ENCODE assay signal across 1 cellular context in genomic region chr19:45506991-45507863, GRCh38.
TF ChIP-seq lines count a peak whose summit lies in the region.

TSS of gene VASP (plus strand) at chr19:45507479. CDS start at chr19:45507772, 293 bp downstream.

TF ChIP-seq in HepG2, 621 proteins besides CTCF, POLR2A, EP300 and RAD21 (continued from another document):
- TF ChIP-seq, protein P1, sequence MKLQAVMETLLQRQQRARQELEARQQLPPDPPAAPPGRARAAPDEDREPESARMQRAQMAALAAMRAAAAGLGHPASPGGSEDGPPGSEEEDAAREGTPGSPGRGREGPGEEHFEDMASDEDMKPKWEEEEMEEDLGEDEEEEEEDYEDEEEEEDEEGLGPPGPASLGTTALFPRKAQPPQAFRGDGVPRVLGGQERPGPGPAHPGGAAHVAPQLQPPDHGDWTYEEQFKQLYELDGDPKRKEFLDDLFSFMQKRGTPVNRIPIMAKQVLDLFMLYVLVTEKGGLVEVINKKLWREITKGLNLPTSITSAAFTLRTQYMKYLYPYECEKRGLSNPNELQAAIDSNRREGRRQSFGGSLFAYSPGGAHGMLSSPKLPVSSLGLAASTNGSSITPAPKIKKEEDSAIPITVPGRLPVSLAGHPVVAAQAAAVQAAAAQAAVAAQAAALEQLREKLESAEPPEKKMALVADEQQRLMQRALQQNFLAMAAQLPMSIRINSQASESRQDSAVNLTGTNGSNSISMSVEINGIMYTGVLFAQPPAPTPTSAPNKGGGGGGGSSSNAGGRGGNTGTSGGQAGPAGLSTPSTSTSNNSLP (IDR thresholded peaks at IDR 0.05; ENCODE audit: low read depth, low read length), result no peak
- TF ChIP-seq ZNF776 (CRISPR knock-in tag; IDR thresholded peaks at IDR 0.05) (no peak), FOSL1 (CRISPR knock-in tag; IDR thresholded peaks at IDR 0.05; ENCODE audit: borderline replicate concordance) (0 out of 2 replicates have a peak, but pooled peaks have one; percentile 44), ETS1 (CRISPR knock-in tag; IDR thresholded peaks at IDR 0.05) (0 out of 2 replicates have a peak, but pooled peaks have one; percentile 8), SNAPC2 (CRISPR knock-in tag; IDR thresholded peaks at IDR 0.05) (0 out of 2 replicates have a peak, but pooled peaks have one; percentile 47), TBP (CRISPR knock-in tag; IDR thresholded peaks at IDR 0.05) (no peak), ZNF670 (CRISPR knock-in tag; IDR thresholded peaks at IDR 0.05; ENCODE audit: borderline replicate concordance) (0 out of 2 replicates have a peak, but pooled peaks have one; percentile 24), BORCS8-MEF2B (CRISPR knock-in tag; IDR thresholded peaks at IDR 0.05) (peak; percentile 64; the same call in 1 of the 2 replicates), KMT2A (CRISPR knock-in tag; IDR thresholded peaks at IDR 0.05) (peak; percentile 60; the same call in 1 of the 2 replicates), ZNF280B (CRISPR knock-in tag; IDR thresholded peaks at IDR 0.05; ENCODE audit: borderline replicate concordance) (peak; percentile 65; the same call in 1 of the 2 replicates), AGO2 (optimal IDR thresholded peaks at IDR 0.05; ENCODE audit: low read depth, low read length) (peak; percentile 76), SRY (CRISPR knock-in tag; IDR thresholded peaks at IDR 0.05) (0 out of 2 replicates have a peak, but pooled peaks have one; percentile 51), ZNF234 (CRISPR knock-in tag; conservative IDR thresholded peaks at IDR 0.05) (no peak), BHLHE40 (IDR thresholded peaks at IDR 0.05; ENCODE audit: low read length) (no peak), ZNF747 (CRISPR knock-in tag; IDR thresholded peaks at IDR 0.05; ENCODE audit: borderline replicate concordance) (0 out of 2 replicates have a peak, but pooled peaks have one; percentile 25), ZNF749 (CRISPR knock-in tag; IDR thresholded peaks at IDR 0.05; ENCODE audit: borderline replicate concordance) (no peak), ZBTB38 (CRISPR knock-in tag; IDR thresholded peaks at IDR 0.05) (0 out of 2 replicates have a peak, but pooled peaks have one; percentile 17), HNF4A (CRISPR knock-in tag; IDR thresholded peaks at IDR 0.05) (peak; percentile 39; the same call in 1 of the 2 replicates), ZNF546 (CRISPR knock-in tag; conservative IDR thresholded peaks at IDR 0.05) (0 out of 2 replicates have a peak, but pooled peaks have one; percentile 65), MEF2D (CRISPR knock-in tag; IDR thresholded peaks at IDR 0.05) (0 out of 2 replicates have a peak, but pooled peaks have one; percentile 11), ZNF274 (CRISPR knock-in tag; IDR thresholded peaks at IDR 0.05) (no peak; the same call in 1 of the 2 replicates), XBP1 (CRISPR knock-in tag; IDR thresholded peaks at IDR 0.05) (no peak), ZNF564 (CRISPR knock-in tag; IDR thresholded peaks at IDR 0.05) (0 out of 2 replicates have a peak, but pooled peaks have one; percentile 72), NONO (IDR thresholded peaks at IDR 0.05) (no peak), NONO (CRISPR knock-in tag; conservative IDR thresholded peaks at IDR 0.05) (peak; percentile 82), BATF2 (CRISPR knock-in tag; IDR thresholded peaks at IDR 0.05) (peak; percentile 65; the same call in 1 of the 2 replicates), PHF8 (CRISPR knock-in tag; IDR thresholded peaks at IDR 0.05) (peak; percentile 53; the same call in 1 of the 2 replicates), NR2F6 (IDR thresholded peaks at IDR 0.05) (no peak), NR2F6 (CRISPR knock-in tag; IDR thresholded peaks at IDR 0.05) (peak; percentile 53; the same call in 1 of the 2 replicates), TP53 (CRISPR knock-in tag; conservative IDR thresholded peaks at IDR 0.05) (no peak), YEATS4 (CRISPR knock-in tag; IDR thresholded peaks at IDR 0.05; ENCODE audit: borderline replicate concordance) (peak; percentile 63; the same call in 1 of the 2 replicates), SYNCRIP (IDR thresholded peaks at IDR 0.05; ENCODE audit: insufficient read depth, low read depth, low read length) (no peak), ZNF549 (CRISPR knock-in tag; IDR thresholded peaks at IDR 0.05) (no peak), REL (CRISPR knock-in tag; conservative IDR thresholded peaks at IDR 0.05) (peak; percentile 88), ZNF556 (CRISPR knock-in tag; IDR thresholded peaks at IDR 0.05; ENCODE audit: borderline replicate concordance) (peak; percentile 71; the same call in 1 of the 2 replicates), ZBTB7A (CRISPR knock-in tag; IDR thresholded peaks at IDR 0.05) (peak; percentile 83; the same call in 1 of the 2 replicates), SAP130 (CRISPR knock-in tag; IDR thresholded peaks at IDR 0.05; ENCODE audit: low read depth) (peak; percentile 71; the same call in 1 of the 2 replicates), PHF5A (CRISPR knock-in tag; IDR thresholded peaks at IDR 0.05; ENCODE audit: low read depth, unreplicated experiment) (no peak)
- TF ChIP-seq, protein P2, sequence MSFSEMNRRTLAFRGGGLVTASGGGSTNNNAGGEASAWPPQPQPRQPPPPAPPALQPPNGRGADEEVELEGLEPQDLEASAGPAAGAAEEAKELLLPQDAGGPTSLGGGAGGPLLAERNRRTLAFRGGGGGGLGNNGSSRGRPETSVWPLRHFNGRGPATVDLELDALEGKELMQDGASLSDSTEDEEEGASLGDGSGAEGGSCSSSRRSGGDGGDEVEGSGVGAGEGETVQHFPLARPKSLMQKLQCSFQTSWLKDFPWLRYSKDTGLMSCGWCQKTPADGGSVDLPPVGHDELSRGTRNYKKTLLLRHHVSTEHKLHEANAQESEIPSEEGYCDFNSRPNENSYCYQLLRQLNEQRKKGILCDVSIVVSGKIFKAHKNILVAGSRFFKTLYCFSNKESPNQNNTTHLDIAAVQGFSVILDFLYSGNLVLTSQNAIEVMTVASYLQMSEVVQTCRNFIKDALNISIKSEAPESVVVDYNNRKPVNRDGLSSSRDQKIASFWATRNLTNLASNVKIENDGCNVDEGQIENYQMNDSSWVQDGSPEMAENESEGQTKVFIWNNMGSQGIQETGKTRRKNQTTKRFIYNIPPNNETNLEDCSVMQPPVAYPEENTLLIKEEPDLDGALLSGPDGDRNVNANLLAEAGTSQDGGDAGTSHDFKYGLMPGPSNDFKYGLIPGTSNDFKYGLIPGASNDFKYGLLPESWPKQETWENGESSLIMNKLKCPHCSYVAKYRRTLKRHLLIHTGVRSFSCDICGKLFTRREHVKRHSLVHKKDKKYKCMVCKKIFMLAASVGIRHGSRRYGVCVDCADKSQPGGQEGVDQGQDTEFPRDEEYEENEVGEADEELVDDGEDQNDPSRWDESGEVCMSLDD (CRISPR knock-in tag; IDR thresholded peaks at IDR 0.05; ENCODE audit: borderline replicate concordance), result peak; percentile 71; the same call in 1 of the 2 replicates
- TF ChIP-seq, protein P3, sequence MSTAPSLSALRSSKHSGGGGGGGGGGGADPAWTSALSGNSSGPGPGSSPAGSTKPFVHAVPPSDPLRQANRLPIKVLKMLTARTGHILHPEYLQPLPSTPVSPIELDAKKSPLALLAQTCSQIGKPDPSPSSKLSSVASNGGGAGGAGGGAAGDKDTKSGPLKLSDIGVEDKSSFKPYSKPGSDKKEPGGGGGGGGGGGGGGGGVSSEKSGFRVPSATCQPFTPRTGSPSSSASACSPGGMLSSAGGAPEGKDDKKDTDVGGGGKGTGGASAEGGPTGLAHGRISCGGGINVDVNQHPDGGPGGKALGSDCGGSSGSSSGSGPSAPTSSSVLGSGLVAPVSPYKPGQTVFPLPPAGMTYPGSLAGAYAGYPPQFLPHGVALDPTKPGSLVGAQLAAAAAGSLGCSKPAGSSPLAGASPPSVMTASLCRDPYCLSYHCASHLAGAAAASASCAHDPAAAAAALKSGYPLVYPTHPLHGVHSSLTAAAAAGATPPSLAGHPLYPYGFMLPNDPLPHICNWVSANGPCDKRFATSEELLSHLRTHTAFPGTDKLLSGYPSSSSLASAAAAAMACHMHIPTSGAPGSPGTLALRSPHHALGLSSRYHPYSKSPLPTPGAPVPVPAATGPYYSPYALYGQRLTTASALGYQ (CRISPR knock-in tag; IDR thresholded peaks at IDR 0.05), result no peak
- TF ChIP-seq, protein P4, sequence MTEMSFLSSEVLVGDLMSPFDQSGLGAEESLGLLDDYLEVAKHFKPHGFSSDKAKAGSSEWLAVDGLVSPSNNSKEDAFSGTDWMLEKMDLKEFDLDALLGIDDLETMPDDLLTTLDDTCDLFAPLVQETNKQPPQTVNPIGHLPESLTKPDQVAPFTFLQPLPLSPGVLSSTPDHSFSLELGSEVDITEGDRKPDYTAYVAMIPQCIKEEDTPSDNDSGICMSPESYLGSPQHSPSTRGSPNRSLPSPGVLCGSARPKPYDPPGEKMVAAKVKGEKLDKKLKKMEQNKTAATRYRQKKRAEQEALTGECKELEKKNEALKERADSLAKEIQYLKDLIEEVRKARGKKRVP (CRISPR knock-in tag; IDR thresholded peaks at IDR 0.05), result peak in 1 of 2 experiments; percentile 38; a peak in 1 of 4 replicates
- TF ChIP-seq, protein P5, sequence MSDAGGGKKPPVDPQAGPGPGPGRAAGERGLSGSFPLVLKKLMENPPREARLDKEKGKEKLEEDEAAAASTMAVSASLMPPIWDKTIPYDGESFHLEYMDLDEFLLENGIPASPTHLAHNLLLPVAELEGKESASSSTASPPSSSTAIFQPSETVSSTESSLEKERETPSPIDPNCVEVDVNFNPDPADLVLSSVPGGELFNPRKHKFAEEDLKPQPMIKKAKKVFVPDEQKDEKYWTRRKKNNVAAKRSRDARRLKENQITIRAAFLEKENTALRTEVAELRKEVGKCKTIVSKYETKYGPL (CRISPR knock-in tag; IDR thresholded peaks at IDR 0.05), result peak; percentile 64; the same call in 1 of the 2 replicates
- TF ChIP-seq, protein P6, sequence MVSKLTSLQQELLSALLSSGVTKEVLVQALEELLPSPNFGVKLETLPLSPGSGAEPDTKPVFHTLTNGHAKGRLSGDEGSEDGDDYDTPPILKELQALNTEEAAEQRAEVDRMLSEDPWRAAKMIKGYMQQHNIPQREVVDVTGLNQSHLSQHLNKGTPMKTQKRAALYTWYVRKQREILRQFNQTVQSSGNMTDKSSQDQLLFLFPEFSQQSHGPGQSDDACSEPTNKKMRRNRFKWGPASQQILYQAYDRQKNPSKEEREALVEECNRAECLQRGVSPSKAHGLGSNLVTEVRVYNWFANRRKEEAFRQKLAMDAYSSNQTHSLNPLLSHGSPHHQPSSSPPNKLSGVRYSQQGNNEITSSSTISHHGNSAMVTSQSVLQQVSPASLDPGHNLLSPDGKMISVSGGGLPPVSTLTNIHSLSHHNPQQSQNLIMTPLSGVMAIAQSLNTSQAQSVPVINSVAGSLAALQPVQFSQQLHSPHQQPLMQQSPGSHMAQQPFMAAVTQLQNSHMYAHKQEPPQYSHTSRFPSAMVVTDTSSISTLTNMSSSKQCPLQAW (CRISPR knock-in tag; IDR thresholded peaks at IDR 0.05), result peak; percentile 33
- TF ChIP-seq, protein P7, sequence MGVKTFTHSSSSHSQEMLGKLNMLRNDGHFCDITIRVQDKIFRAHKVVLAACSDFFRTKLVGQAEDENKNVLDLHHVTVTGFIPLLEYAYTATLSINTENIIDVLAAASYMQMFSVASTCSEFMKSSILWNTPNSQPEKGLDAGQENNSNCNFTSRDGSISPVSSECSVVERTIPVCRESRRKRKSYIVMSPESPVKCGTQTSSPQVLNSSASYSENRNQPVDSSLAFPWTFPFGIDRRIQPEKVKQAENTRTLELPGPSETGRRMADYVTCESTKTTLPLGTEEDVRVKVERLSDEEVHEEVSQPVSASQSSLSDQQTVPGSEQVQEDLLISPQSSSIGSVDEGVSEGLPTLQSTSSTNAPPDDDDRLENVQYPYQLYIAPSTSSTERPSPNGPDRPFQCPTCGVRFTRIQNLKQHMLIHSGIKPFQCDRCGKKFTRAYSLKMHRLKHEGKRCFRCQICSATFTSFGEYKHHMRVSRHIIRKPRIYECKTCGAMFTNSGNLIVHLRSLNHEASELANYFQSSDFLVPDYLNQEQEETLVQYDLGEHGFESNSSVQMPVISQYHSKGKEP (CRISPR knock-in tag; IDR thresholded peaks at IDR 0.05), result 0 out of 2 replicates have a peak, but pooled peaks have one; percentile 15
- TF ChIP-seq, protein P8, sequence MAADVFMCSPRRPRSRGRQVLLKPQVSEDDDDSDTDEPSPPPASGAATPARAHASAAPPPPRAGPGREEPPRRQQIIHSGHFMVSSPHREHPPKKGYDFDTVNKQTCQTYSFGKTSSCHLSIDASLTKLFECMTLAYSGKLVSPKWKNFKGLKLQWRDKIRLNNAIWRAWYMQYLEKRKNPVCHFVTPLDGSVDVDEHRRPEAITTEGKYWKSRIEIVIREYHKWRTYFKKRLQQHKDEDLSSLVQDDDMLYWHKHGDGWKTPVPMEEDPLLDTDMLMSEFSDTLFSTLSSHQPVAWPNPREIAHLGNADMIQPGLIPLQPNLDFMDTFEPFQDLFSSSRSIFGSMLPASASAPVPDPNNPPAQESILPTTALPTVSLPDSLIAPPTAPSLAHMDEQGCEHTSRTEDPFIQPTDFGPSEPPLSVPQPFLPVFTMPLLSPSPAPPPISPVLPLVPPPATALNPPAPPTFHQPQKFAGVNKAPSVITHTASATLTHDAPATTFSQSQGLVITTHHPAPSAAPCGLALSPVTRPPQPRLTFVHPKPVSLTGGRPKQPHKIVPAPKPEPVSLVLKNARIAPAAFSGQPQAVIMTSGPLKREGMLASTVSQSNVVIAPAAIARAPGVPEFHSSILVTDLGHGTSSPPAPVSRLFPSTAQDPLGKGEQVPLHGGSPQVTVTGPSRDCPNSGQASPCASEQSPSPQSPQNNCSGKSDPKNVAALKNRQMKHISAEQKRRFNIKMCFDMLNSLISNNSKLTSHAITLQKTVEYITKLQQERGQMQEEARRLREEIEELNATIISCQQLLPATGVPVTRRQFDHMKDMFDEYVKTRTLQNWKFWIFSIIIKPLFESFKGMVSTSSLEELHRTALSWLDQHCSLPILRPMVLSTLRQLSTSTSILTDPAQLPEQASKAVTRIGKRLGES (CRISPR knock-in tag; IDR thresholded peaks at IDR 0.05; ENCODE audit: borderline replicate concordance), result 0 out of 2 replicates have a peak, but pooled peaks have one; percentile 69
